Comparison of ENCODE assay signal across 16 cellular contexts in genomic region chr4:170198742-170199141, GRCh38.
A peak's percentile ranks its signal among the peaks of the same experiment; 100 is the strongest.
DNase-seq lines count a peak whose midpoint lies in the region; ATAC-seq and TF ChIP-seq lines count a peak whose summit lies in the region.
"Had no signal": no experiment of that assay in that cellular context is flagged by ENCODE, and none has a peak within 500 bp of the region (broad histone marks: within the 10 kb centered on the region; RNA-seq: fewer than 3 reads in every experiment).

No MANE protein-coding gene starts in this region.

- DNase-seq in GM23338 (ENCODE audit: low spot score), result peak; percentile 20
- peak; percentile 6 for DNase-seq in NCI-H460 (ENCODE audit: extremely low read depth, low read depth)
- DNase-seq in dedifferentiated amniotic fluid mesenchymal stem cell (ENCODE audit: extremely low spot score), result peak; percentile 44
- peak; percentile 0 for DNase-seq in midbrain (lab: John Stamatoyannopoulos, UW)
- no peak for DNase-seq in activated T-helper 1 cell treated with anti-CD3 and anti-CD28 coated beads, Interleukin-12 subunit alpha, Interleukin-12 subunit beta, Interleukin-2, Interleukin-4 antibody, amounts not matched to agents 30 ng/mL and 10 ng/mL and 1 ng/mL, durations not matched to agents 14 hours and 24 hours and 36 hours (ENCODE audit: low spot score)
- DNase-seq in posterior cingulate gyrus, result no peak
- DNase-seq: activated CD4-positive, alpha-beta T cell treated with anti-CD3 and anti-CD28 coated beads, Interleukin-2, amount 50 U/mL, for 1 hour; DND-41; effector memory CD4-positive, alpha-beta T cell; NCI-H1436 treated with DMSO at 0.1 percent for 48 hours; psoas muscle had no signal

- intact Hi-C loops in activated T-helper 1 cell treated with anti-CD3 and anti-CD28 coated beads, Interleukin-12 subunit alpha, Interleukin-12 subunit beta, Interleukin-2, Interleukin-4 antibody, amounts not matched to agents 30 ng/mL and 10 ng/mL and 1 ng/mL, durations not matched to agents 14 hours and 24 hours and 36 hours (cut with micrococcal nuclease), result no loop called here
- intact Hi-C loops in posterior cingulate gyrus (cut with DNase I), result no loop called here

- no peak overlapping the region for H2AFZ ChIP-seq in GM23338

- peak in 1 of 2 experiments; percentile 40; a peak in 2 of 4 replicates for TF ChIP-seq CTCF in GM23338 (conservative IDR thresholded peaks at IDR 0.05; ENCODE audit: low read depth in 2 of 2)

- H4K20me1 ChIP-seq in GM23338 (replicated peaks; ENCODE audit: insufficient read depth), result no peaks in the 10 kb centered on the region

- H3K9me2 ChIP-seq in GM23338 (ENCODE audit: insufficient read depth), result peaks cover 4% of the 10 kb centered on the region; the same call in 1 of the 2 replicates

- H3K4me3 Mint-ChIP-seq in GM23338, result no peak overlapping the region
- no peak overlapping the region for H3K4me3 Mint-ChIP-seq in activated T-helper 1 cell treated with anti-CD3 and anti-CD28 coated beads, Interleukin-12 subunit alpha, Interleukin-12 subunit beta, Interleukin-2, Interleukin-4 antibody, amounts not matched to agents 30 ng/mL and 10 ng/mL and 1 ng/mL, durations not matched to agents 14 hours and 24 hours and 36 hours
- H3K4me3 Mint-ChIP-seq: activated naive CD4-positive, alpha-beta T cell treated with anti-CD3 and anti-CD28 coated beads, Interleukin-2, amount 50 U/mL, for 24 hours had no signal

- no peak overlapping the region for H3K27ac Mint-ChIP-seq in GM23338
- H3K27ac Mint-ChIP-seq in activated T-helper 1 cell treated with anti-CD3 and anti-CD28 coated beads, Interleukin-12 subunit alpha, Interleukin-12 subunit beta, Interleukin-2, Interleukin-4 antibody, amounts not matched to agents 30 ng/mL and 10 ng/mL and 1 ng/mL, durations not matched to agents 14 hours and 24 hours and 36 hours, result no peak overlapping the region
- H3K27ac Mint-ChIP-seq: activated naive CD4-positive, alpha-beta T cell treated with anti-CD3 and anti-CD28 coated beads, Interleukin-2, amount 50 U/mL, for 24 hours had no signal

- H3K4me1 Mint-ChIP-seq in GM23338, result no peaks in the 10 kb centered on the region; the same call in 2 of the 3 replicates
- H3K4me1 Mint-ChIP-seq in activated T-helper 1 cell treated with anti-CD3 and anti-CD28 coated beads, Interleukin-12 subunit alpha, Interleukin-12 subunit beta, Interleukin-2, Interleukin-4 antibody, amounts not matched to agents 30 ng/mL and 10 ng/mL and 1 ng/mL, durations not matched to agents 14 hours and 24 hours and 36 hours (ENCODE audit: low read depth), result no peaks in the 10 kb centered on the region
- H3K4me1 Mint-ChIP-seq: activated naive CD4-positive, alpha-beta T cell treated with anti-CD3 and anti-CD28 coated beads, Interleukin-2, amount 50 U/mL, for 24 hours had no signal

- H3K4me2 ChIP-seq in GM23338, result no peak overlapping the region

- no peaks in the 10 kb centered on the region for H3K36me3 Mint-ChIP-seq in GM23338 (ENCODE audit: low read depth)
- H3K36me3 Mint-ChIP-seq in activated T-helper 1 cell treated with anti-CD3 and anti-CD28 coated beads, Interleukin-12 subunit alpha, Interleukin-12 subunit beta, Interleukin-2, Interleukin-4 antibody, amounts not matched to agents 30 ng/mL and 10 ng/mL and 1 ng/mL, durations not matched to agents 14 hours and 24 hours and 36 hours (ENCODE audit: low read depth), result no peaks in the 10 kb centered on the region
- H3K36me3 Mint-ChIP-seq: activated naive CD4-positive, alpha-beta T cell treated with anti-CD3 and anti-CD28 coated beads, Interleukin-2, amount 50 U/mL, for 24 hours had no signal

- no peaks in the 10 kb centered on the region for H3K36me3 ChIP-seq in GM23338 (ENCODE audit: insufficient read depth)
- H3K36me3 ChIP-seq: HAP-1 had no signal

- H3K27me3 ChIP-seq in GM23338 (ENCODE audit: insufficient read depth), result no peaks in the 10 kb centered on the region

- no peaks in the 10 kb centered on the region for H3F3A ChIP-seq in GM23338 (replicated peaks; ENCODE audit: low read depth)

- no peak overlapping the region for H3K27ac ChIP-seq in GM23338 (ENCODE audit: low read depth)
- H3K27ac ChIP-seq: psoas muscle had no signal

- no peaks in the 10 kb centered on the region for H3K79me2 ChIP-seq in GM23338 (replicated peaks; ENCODE audit: insufficient read depth)

- H3K9me3 Mint-ChIP-seq in GM23338, result peaks cover 2% of the 10 kb centered on the region
- peaks cover 10% of the 10 kb centered on the region for H3K9me3 Mint-ChIP-seq in activated T-helper 1 cell treated with anti-CD3 and anti-CD28 coated beads, Interleukin-12 subunit alpha, Interleukin-12 subunit beta, Interleukin-2, Interleukin-4 antibody, amounts not matched to agents 30 ng/mL and 10 ng/mL and 1 ng/mL, durations not matched to agents 14 hours and 24 hours and 36 hours

- H3K27me3 Mint-ChIP-seq in GM23338 (ENCODE audit: insufficient read depth, low read depth, poor library complexity), result no peaks in the 10 kb centered on the region
- H3K27me3 Mint-ChIP-seq in activated T-helper 1 cell treated with anti-CD3 and anti-CD28 coated beads, Interleukin-12 subunit alpha, Interleukin-12 subunit beta, Interleukin-2, Interleukin-4 antibody, amounts not matched to agents 30 ng/mL and 10 ng/mL and 1 ng/mL, durations not matched to agents 14 hours and 24 hours and 36 hours (ENCODE audit: insufficient read depth), result no peaks in the 10 kb centered on the region
- H3K27me3 Mint-ChIP-seq: activated naive CD4-positive, alpha-beta T cell treated with anti-CD3 and anti-CD28 coated beads, Interleukin-2, amount 50 U/mL, for 24 hours had no signal

- ATAC-seq in GM23338 (no peak), GM18909 (IDR thresholded peaks at IDR 0.05; ENCODE audit: poor library complexity, unreplicated experiment) (no peak), HG03135 (IDR thresholded peaks at IDR 0.05; ENCODE audit: unreplicated experiment) (no peak)
- ATAC-seq: psoas muscle, Right ventricle myocardium inferior had no signal

- no peak overlapping the region for H3K4me3 ChIP-seq in GM23338
- H3K4me3 ChIP-seq: HAP-1, psoas muscle had no signal

- no peaks in the 10 kb centered on the region for H3K4me1 ChIP-seq in GM23338 (ENCODE audit: insufficient read depth)
- H3K4me1 ChIP-seq: HAP-1, psoas muscle had no signal

TF ChIP-seq in GM23338, 12 proteins besides CTCF, POLR2A, EP300 and RAD21 (continues in another document):
- TF ChIP-seq CREB1 (CRISPR knock-in tag; IDR thresholded peaks at IDR 0.05; ENCODE audit: low read depth) (no peak), ETS1 (IDR thresholded peaks at IDR 0.05) (no peak), EZH2phosphoT487 (IDR thresholded peaks at IDR 0.05; ENCODE audit: unreplicated experiment) (no peak), ZNF331 (CRISPR knock-in tag; IDR thresholded peaks at IDR 0.05; ENCODE audit: low read depth) (no peak), EZH2 (IDR thresholded peaks at IDR 0.05; ENCODE audit: low read depth, unreplicated experiment) (no peak), REST (IDR thresholded peaks at IDR 0.05; ENCODE audit: unreplicated experiment) (no peak)

Comparison
In these comparisons a context has a peak if more than half of its experiments do, and no peak if none do; other contexts are left out.
1. DNase-seq: peak in GM23338 (single experiment), NCI-H460 (single experiment), dedifferentiated amniotic fluid mesenchymal stem cell (single experiment) and midbrain (single experiment); none in activated T-helper 1 cell treated with anti-CD3 and anti-CD28 coated beads, Interleukin-12 subunit alpha, Interleukin-12 subunit beta, Interleukin-2, Interleukin-4 antibody, amounts not matched to agents 30 ng/mL and 10 ng/mL and 1 ng/mL, durations not matched to agents 14 hours and 24 hours and 36 hours (single experiment) and posterior cingulate gyrus (0 of 10).